Comparison of ENCODE assay signal across 10 cellular contexts in the genomic region with DNA sequence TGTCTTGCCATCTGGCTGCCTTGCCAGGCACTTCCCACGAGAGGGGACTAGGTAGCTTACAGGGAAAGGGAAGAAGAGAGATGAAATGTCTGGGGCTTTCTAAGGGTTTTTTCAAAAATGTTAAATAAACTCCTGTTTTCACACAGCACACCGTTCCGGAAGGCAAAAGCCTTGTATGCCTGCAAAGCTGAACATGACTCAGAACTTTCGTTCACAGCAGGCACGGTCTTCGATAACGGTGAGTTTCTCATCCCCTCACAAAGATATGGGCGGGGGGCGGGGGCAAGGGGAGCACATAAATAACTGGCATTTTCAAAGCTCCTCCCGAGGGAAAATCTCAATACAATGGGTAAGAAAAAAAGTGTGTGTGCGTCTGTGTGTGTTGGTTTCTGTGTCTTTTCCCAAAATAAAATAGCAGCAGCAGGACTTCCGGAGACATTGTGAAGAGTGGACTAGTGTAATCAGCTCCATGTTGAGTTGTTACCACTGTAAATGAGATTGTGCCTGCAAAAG.
DNase-seq lines count a peak whose midpoint lies in the region; ATAC-seq and TF ChIP-seq lines count a peak whose summit lies in the region.
"Had no signal": no experiment of that assay in that cellular context is flagged by ENCODE, and none has a peak within 500 bp of the region (broad histone marks: within the 10 kb centered on the region; RNA-seq: fewer than 3 reads in every experiment).

No MANE protein-coding gene starts in this region.

- peak; percentile 68 for DNase-seq in astrocyte of the spinal cord (ENCODE audit: low read depth, low spot score)
- DNase-seq in NCI-H2171 (lab: John Stamatoyannopoulos, UW) = no peak
- no peak for DNase-seq in DMS53 (lab: John Stamatoyannopoulos, UW)
- no peak for DNase-seq in occipital lobe (lab: John Stamatoyannopoulos, UW)
- no peak for DNase-seq in NAMALWA (ENCODE audit: low spot score)

- TF ChIP-seq CTCF in DOHH2 (IDR thresholded peaks at IDR 0.05; ENCODE audit: low read depth, low read length, poor library complexity, severe bottlenecking) (no peak), astrocyte of the spinal cord (IDR thresholded peaks at IDR 0.05; ENCODE audit: low read depth, low read length) (peak; percentile 48)

- peaks cover 6% of the 10 kb centered on the region; the same call in 1 of the 2 replicates for H3F3A ChIP-seq in DOHH2 (ENCODE audit: control insufficient read depth, insufficient read depth)

- H3K27me3 ChIP-seq in DOHH2 (ENCODE audit: control insufficient read depth, low read length) = no peaks in the 10 kb centered on the region
- H3K27me3 ChIP-seq: esophagus muscularis mucosa had no signal

- no peaks in the 10 kb centered on the region for H3K9me3 ChIP-seq in DOHH2 (ENCODE audit: control insufficient read depth, insufficient read depth, low read length)
- H3K9me3 ChIP-seq: esophagus muscularis mucosa had no signal

- peak overlapping the region; percentile 45; the same call in 1 of the 2 replicates for H3K27ac ChIP-seq in DOHH2 (ENCODE audit: low read depth, low read length)
- H3K27ac ChIP-seq: esophagus muscularis mucosa, SK-N-MC had no signal

- H3K4me2 ChIP-seq in DOHH2 (ENCODE audit: low read length) = peak overlapping the region; percentile 52

- H3K9me2 ChIP-seq in DOHH2 (replicated peaks; ENCODE audit: control insufficient read depth, low read length) = no peaks in the 10 kb centered on the region

- ATAC-seq in HG03095 (IDR thresholded peaks at IDR 0.05; ENCODE audit: unreplicated experiment) = peak; percentile 55

- no peaks in the 10 kb centered on the region for H3K79me2 ChIP-seq in DOHH2 (ENCODE audit: control insufficient read depth, low read length)

- in situ Hi-C loops in astrocyte of the spinal cord (cut with HindIII; ENCODE audit: low sequenced_read_pairs) = no loop called here

- no peaks in the 10 kb centered on the region for H4K20me1 ChIP-seq in DOHH2 (ENCODE audit: control insufficient read depth, insufficient read depth, low read depth, low read length)

- H3K4me3 ChIP-seq in DOHH2 (ENCODE audit: low read length) = peak overlapping the region; percentile 34
- H3K4me3 ChIP-seq in astrocyte of the spinal cord (ENCODE audit: low read depth, low read length) = no peak overlapping the region
- H3K4me3 ChIP-seq: esophagus muscularis mucosa, SK-N-MC had no signal

- H3K4me1 ChIP-seq in DOHH2 (ENCODE audit: control insufficient read depth, low read length) = peaks cover 67% of the 10 kb centered on the region

- H3K36me3 ChIP-seq in DOHH2 (ENCODE audit: control insufficient read depth, low read length) = 0 out of 2 replicates have a peak, but pooled peaks cover 5% of the 10 kb centered on the region

- peak; percentile 26 for TF ChIP-seq POLR2A in GM19099 (IDR thresholded peaks at IDR 0.05; ENCODE audit: extremely low read depth, insufficient read length, low read depth)
